ENCODE assay signal across 11 cellular contexts in genomic region chr17:3750926-3751325, GRCh38.
DNase-seq lines count a peak whose midpoint lies in the region; ATAC-seq lines count a peak whose summit lies in the region.
"Had no signal": no experiment of that assay in that cellular context is flagged by ENCODE, and none has a peak within 500 bp of the region (broad histone marks: within the 10 kb centered on the region; RNA-seq: fewer than 3 reads in every experiment).

No MANE protein-coding gene starts in this region.

- no peak for DNase-seq in T-helper 2 cell treated with Interferon-gamma antibody and Interleukin-4, amounts not matched to agents 5 μg/mL and 100 μg/mL, for 36 hours (ENCODE audit: low spot score)
- peak; percentile 19 for DNase-seq in activated naive CD4-positive, alpha-beta T cell treated with anti-CD3 and anti-CD28 coated beads, Interleukin-2, amount 50 U/mL, for 16 hours
- no peak for DNase-seq in stimulated activated effector memory CD8-positive, alpha-beta T cell treated with anti-CD3 and anti-CD28 coated beads, Interleukin-12 subunit alpha, Interleukin-12 subunit beta, amount 100 ng/mL, for 72 hours (ENCODE audit: low spot score in 2 of 2)
- no peak for DNase-seq in SW 1271 (lab: John Stamatoyannopoulos, UW)
- DNase-seq: Calu3, heart right ventricle, MV-4-11 had no signal

- peak overlapping the region; percentile 83 for H3K27ac Mint-ChIP-seq in T-helper 2 cell treated with Interferon-gamma antibody and Interleukin-4, amounts not matched to agents 5 μg/mL and 100 μg/mL, for 36 hours
- H3K27ac Mint-ChIP-seq in stimulated activated effector memory CD8-positive, alpha-beta T cell treated with anti-CD3 and anti-CD28 coated beads, Interleukin-12 subunit alpha, Interleukin-12 subunit beta, amount 100 ng/mL, for 72 hours, result peak overlapping the region; percentile 93

- H3K9me3 Mint-ChIP-seq in T-helper 2 cell treated with Interferon-gamma antibody and Interleukin-4, amounts not matched to agents 5 μg/mL and 100 μg/mL, for 36 hours, result no peaks in the 10 kb centered on the region
- no peaks in the 10 kb centered on the region for H3K9me3 Mint-ChIP-seq in stimulated activated effector memory CD8-positive, alpha-beta T cell treated with anti-CD3 and anti-CD28 coated beads, Interleukin-12 subunit alpha, Interleukin-12 subunit beta, amount 100 ng/mL, for 72 hours

- no peaks in the 10 kb centered on the region for H3K27me3 Mint-ChIP-seq in T-helper 2 cell treated with Interferon-gamma antibody and Interleukin-4, amounts not matched to agents 5 μg/mL and 100 μg/mL, for 36 hours (ENCODE audit: low read depth)

- H3K4me1 Mint-ChIP-seq in T-helper 2 cell treated with Interferon-gamma antibody and Interleukin-4, amounts not matched to agents 5 μg/mL and 100 μg/mL, for 36 hours (ENCODE audit: low read depth), result peaks cover 25% of the 10 kb centered on the region
- H3K4me1 Mint-ChIP-seq in stimulated activated effector memory CD8-positive, alpha-beta T cell treated with anti-CD3 and anti-CD28 coated beads, Interleukin-12 subunit alpha, Interleukin-12 subunit beta, amount 100 ng/mL, for 72 hours, result peaks cover 44% of the 10 kb centered on the region

- no peaks in the 10 kb centered on the region for H3K36me3 Mint-ChIP-seq in T-helper 2 cell treated with Interferon-gamma antibody and Interleukin-4, amounts not matched to agents 5 μg/mL and 100 μg/mL, for 36 hours (ENCODE audit: low read depth)
- peaks cover 20% of the 10 kb centered on the region for H3K36me3 Mint-ChIP-seq in stimulated activated effector memory CD8-positive, alpha-beta T cell treated with anti-CD3 and anti-CD28 coated beads, Interleukin-12 subunit alpha, Interleukin-12 subunit beta, amount 100 ng/mL, for 72 hours

- peak overlapping the region; percentile 80 for H3K4me3 Mint-ChIP-seq in T-helper 2 cell treated with Interferon-gamma antibody and Interleukin-4, amounts not matched to agents 5 μg/mL and 100 μg/mL, for 36 hours
- peak overlapping the region; percentile 72 for H3K4me3 Mint-ChIP-seq in stimulated activated effector memory CD8-positive, alpha-beta T cell treated with anti-CD3 and anti-CD28 coated beads, Interleukin-12 subunit alpha, Interleukin-12 subunit beta, amount 100 ng/mL, for 72 hours

- peak; percentile 55 for ATAC-seq in GM19452 (IDR thresholded peaks at IDR 0.05; ENCODE audit: unreplicated experiment)
- ATAC-seq in stimulated activated effector memory CD8-positive, alpha-beta T cell treated with anti-CD3 and anti-CD28 coated beads, Interleukin-12 subunit alpha, Interleukin-12 subunit beta, amount 100 ng/mL, for 72 hours, result peak; percentile 78
- no peak for ATAC-seq in GM18498 (IDR thresholded peaks at IDR 0.05; ENCODE audit: unreplicated experiment)
- no peak for ATAC-seq in GM21515 (IDR thresholded peaks at IDR 0.05; ENCODE audit: unreplicated experiment)
- ATAC-seq: heart right ventricle, Right ventricle myocardium inferior had no signal

Comparison
In these comparisons a context has a peak if more than half of its experiments do, and no peak if none do; other contexts are left out.
1. ATAC-seq: peak in GM19452 (single experiment) and stimulated activated effector memory CD8-positive, alpha-beta T cell treated with anti-CD3 and anti-CD28 coated beads, Interleukin-12 subunit alpha, Interleukin-12 subunit beta, amount 100 ng/mL, for 72 hours (single experiment); none in GM18498 (single experiment) and GM21515 (single experiment).